7 cellular contexts compared by ENCODE assay signal in genomic region chr7:115406216-115406615, GRCh38.
"Had no signal": no experiment of that assay in that cellular context is flagged by ENCODE, and none has a peak within 500 bp of the region (broad histone marks: within the 10 kb centered on the region; RNA-seq: fewer than 3 reads in every experiment).

No MANE protein-coding gene starts in this region.

- DNase-seq: H9, HCEC 1CT had no signal

- H3K4me2 ChIP-seq: GM23338 had no signal

- H3K27ac ChIP-seq: HL-60 had no signal

- ATAC-seq: GM23338, HepG2 had no signal

- H3K4me3 ChIP-seq: GM23338 had no signal

- H2AFZ ChIP-seq: GM23338 had no signal

- FAIRE-seq: H1, H54, HepG2 had no signal
